Comparison of ENCODE assay signal across 10 cellular contexts in genomic region chr7:37901890-37902524, GRCh38. TPM values are rescaled to one million over a fixed set of nuclear protein-coding genes. Genes with fewer than 3 reads are reported as not detected.
DNase-seq lines count a peak whose midpoint lies in the region; ATAC-seq and TF ChIP-seq lines count a peak whose summit lies in the region.
"Had no signal": no experiment of that assay in that cellular context is flagged by ENCODE, and none has a peak within 500 bp of the region (broad histone marks: within the 10 kb centered on the region; RNA-seq: fewer than 3 reads in every experiment).

No MANE protein-coding gene starts in this region.

- intact Hi-C loops in ovary (cut with DNase I): loop anchor here in 3 of 4 donors (2.0 to 5.0 kb wide), 3 partner anchors 319 to 321 kb away; no protein-coding TSS in a partner anchor

- DNase-seq in GM23338 (ENCODE audit: low spot score) (no peak), SHP77 treated with DMSO at 0.1 percent for 48 hours (lab: John Stamatoyannopoulos, UW) (peak; percentile 52), fibroblast of pulmonary artery (ENCODE audit: low read depth) (peak; percentile 65), ovary (no peak), H9 (no peak), NCI-H2196 treated with DMSO at 0.1 percent for 48 hours (lab: John Stamatoyannopoulos, UW; ENCODE audit: unreplicated experiment) (no peak)
- DNase-seq in stimulated activated CD4-positive, alpha-beta T cell treated with anti-CD3 and anti-CD28 coated beads, Interleukin-4, amount 100 ng/mL, for 4 hours: no peak
- DNase-seq: activated naive CD8-positive, alpha-beta T cell treated with anti-CD3 and anti-CD28 coated beads for 36 hours had no signal

- H3K4me2 ChIP-seq in GM23338: no peak overlapping the region
- H3K4me2 ChIP-seq in H9 (ENCODE audit: insufficient read depth, insufficient read length, low read length): no peak overlapping the region

- H3K27ac ChIP-seq in GM23338 (ENCODE audit: low read depth): no peak overlapping the region
- H3K27ac ChIP-seq in ovary: peak overlapping the region; percentile 17 to 57
- H3K27ac ChIP-seq in H9 (ENCODE audit: insufficient read length, low read depth, low read length): no peak overlapping the region
- H3K27ac ChIP-seq: suprapubic skin had no signal

- H3K9me3 ChIP-seq in ovary (no peaks in the 10 kb centered on the region), H9 (ENCODE audit: control insufficient read depth, low read depth, low read length) (no peaks in the 10 kb centered on the region)
- H3K9me3 ChIP-seq: suprapubic skin had no signal

- H2AFZ ChIP-seq in GM23338 (peak overlapping the region; percentile 69), H9 (ENCODE audit: low read length) (no peak overlapping the region)

- H2BK20ac ChIP-seq in H9 (ENCODE audit: low read depth, low read length, poor library complexity, severe bottlenecking): no peak overlapping the region

- TF ChIP-seq EP300 in ovary (IDR thresholded peaks at IDR 0.05): no peak

- H3K4me1 ChIP-seq in GM23338 (ENCODE audit: insufficient read depth): 0 out of 2 replicates have a peak, but pooled peaks cover 3% of the 10 kb centered on the region
- H3K4me1 ChIP-seq in ovary (ENCODE audit: insufficient read depth): peaks cover 2% of the 10 kb centered on the region
- H3K4me1 ChIP-seq in H9 (ENCODE audit: insufficient read depth, low read length): no peaks in the 10 kb centered on the region
- H3K4me1 ChIP-seq: suprapubic skin had no signal

- H3T11ph ChIP-seq in H9 (ENCODE audit: low read length): no peak overlapping the region

- no peaks in the 10 kb centered on the region for H3K27me3 ChIP-seq in GM23338 (ENCODE audit: insufficient read depth)
- no peaks in the 10 kb centered on the region for H3K27me3 ChIP-seq in ovary
- no peaks in the 10 kb centered on the region for H3K27me3 ChIP-seq in H9 (ENCODE audit: insufficient read depth, low read length)
- H3K27me3 ChIP-seq: suprapubic skin had no signal

- H3K23ac ChIP-seq in H9 (ENCODE audit: insufficient read length, low read depth, low read length): no peak overlapping the region

- H4K8ac ChIP-seq in H9 (replicated peaks; ENCODE audit: insufficient read length, low read depth, low read length): no peak overlapping the region

- H3K36me3 Mint-ChIP-seq in GM23338 (ENCODE audit: low read depth) (no peaks in the 10 kb centered on the region), H9 (ENCODE audit: insufficient read depth in 1 of 3, low read depth in 3 of 3) (no peaks in the 10 kb centered on the region)
- H3K36me3 Mint-ChIP-seq: activated naive CD8-positive, alpha-beta T cell treated with anti-CD3 and anti-CD28 coated beads for 36 hours had no signal

- H3F3A ChIP-seq in GM23338 (replicated peaks; ENCODE audit: low read depth): no peaks in the 10 kb centered on the region

- no peak overlapping the region for H3K9ac ChIP-seq in H9 (ENCODE audit: extremely low read depth, insufficient read length, low read length)

- TF ChIP-seq CTCF in GM23338 (conservative IDR thresholded peaks at IDR 0.05; ENCODE audit: low read depth in 2 of 2) (no peak), fibroblast of pulmonary artery (IDR thresholded peaks at IDR 0.05; ENCODE audit: low read length, missing control alignments) (no peak), ovary (IDR thresholded peaks at IDR 0.05) (no peak), H9 (conservative IDR thresholded peaks at IDR 0.05) (no peak)

- H3K79me2 ChIP-seq in GM23338 (replicated peaks; ENCODE audit: insufficient read depth): no peaks in the 10 kb centered on the region
- no peaks in the 10 kb centered on the region for H3K79me2 ChIP-seq in H9 (ENCODE audit: insufficient read depth, low read length)

- no peak overlapping the region for H4K91ac ChIP-seq in H9 (ENCODE audit: insufficient read length, low read depth, low read length)

- H3K27me3 Mint-ChIP-seq in GM23338 (ENCODE audit: insufficient read depth, low read depth, poor library complexity) (no peaks in the 10 kb centered on the region), H9 (ENCODE audit: low read depth) (no peaks in the 10 kb centered on the region; the same call in none of the 2 replicates)

- TF ChIP-seq POLR2A in ovary (IDR thresholded peaks at IDR 0.05): no peak

- no peaks in the 10 kb centered on the region for H4K20me1 ChIP-seq in GM23338 (replicated peaks; ENCODE audit: insufficient read depth)
- no peaks in the 10 kb centered on the region for H4K20me1 ChIP-seq in H9 (ENCODE audit: control insufficient read depth, insufficient read depth, insufficient read length)

- H3K36me3 ChIP-seq in GM23338 (ENCODE audit: insufficient read depth) (no peaks in the 10 kb centered on the region), ovary (no peaks in the 10 kb centered on the region)
- H3K36me3 ChIP-seq: suprapubic skin had no signal

- H2BK5ac ChIP-seq in H9 (ENCODE audit: insufficient read length, low read length): no peak overlapping the region

- H2BK120ac ChIP-seq in H9 (ENCODE audit: low read depth, low read length, poor library complexity, severe bottlenecking): no peak overlapping the region

- H3K4ac ChIP-seq in H9 (ENCODE audit: low read depth, low read length): no peak overlapping the region

- no peak overlapping the region for H4K5ac ChIP-seq in H9 (ENCODE audit: insufficient read length, low read depth, low read length)

- no peak overlapping the region for H3K14ac ChIP-seq in H9 (ENCODE audit: insufficient read depth, low read length)

- no peaks in the 10 kb centered on the region for H3K9me2 ChIP-seq in GM23338 (ENCODE audit: insufficient read depth)

- no peak overlapping the region for H3K18ac ChIP-seq in H9 (ENCODE audit: insufficient read length, low read depth, low read length)

- H3K4me3 ChIP-seq in GM23338: no peak overlapping the region
- no peak overlapping the region for H3K4me3 ChIP-seq in fibroblast of pulmonary artery (replicated peaks; ENCODE audit: low read depth, low read length)
- H3K4me3 ChIP-seq in ovary: no peak overlapping the region
- H3K4me3 ChIP-seq: suprapubic skin had no signal

- H2AK5ac ChIP-seq in H9 (ENCODE audit: insufficient read length, low read length): no peak overlapping the region

- H3K9me3 Mint-ChIP-seq in GM23338: no peaks in the 10 kb centered on the region
- peaks cover 0 to 2% of the 10 kb centered on the region in 2 experiments; a peak in 1 of 5 replicates for H3K9me3 Mint-ChIP-seq in H9
- H3K9me3 Mint-ChIP-seq: activated naive CD8-positive, alpha-beta T cell treated with anti-CD3 and anti-CD28 coated beads for 36 hours had no signal

- ATAC-seq in GM23338 (no peak), HG02610 (IDR thresholded peaks at IDR 0.05; ENCODE audit: unreplicated experiment) (no peak)

- H3K27ac Mint-ChIP-seq in GM23338 (peak overlapping the region; percentile 25; the same call in 1 of the 2 replicates), H9 (no peak overlapping the region)
- H3K27ac Mint-ChIP-seq: activated naive CD8-positive, alpha-beta T cell treated with anti-CD3 and anti-CD28 coated beads for 36 hours had no signal

- H3K23me2 ChIP-seq in H9 (ENCODE audit: insufficient read length, low read depth, low read length, poor library complexity, severe bottlenecking): no peaks in the 10 kb centered on the region

- H2BK15ac ChIP-seq in H9 (ENCODE audit: low read depth, low read length): no peak overlapping the region

- no peaks in the 10 kb centered on the region for H3K79me1 ChIP-seq in H9 (ENCODE audit: insufficient read depth, low read depth, low read length, poor library complexity, severe bottlenecking)

- no peak overlapping the region for H2BK12ac ChIP-seq in H9 (ENCODE audit: insufficient read length, low read depth, low read length)

- no peaks in the 10 kb centered on the region; the same call in 2 of the 3 replicates for H3K4me1 Mint-ChIP-seq in GM23338
- 0 out of 4 replicates have a peak, but pooled peaks cover 0 to 2% of the 10 kb centered on the region in 2 experiments for H3K4me1 Mint-ChIP-seq in H9

- 97 to 98% (median 97%) methylated on average over 2 of the region's 2 CpGs for WGBS in ovary, 3 donors
- no CpG with 5 or more reads among the region's 2 CpGs for WGBS in H9 (ENCODE audit: extremely low coverage, insufficient read length, low lambda C conversion rate)

- no peak overlapping the region for H3K56ac ChIP-seq in H9 (ENCODE audit: insufficient read length, low read depth, low read length)

- H3K4me3 Mint-ChIP-seq in GM23338 (no peak overlapping the region), H9 (no peak overlapping the region)
- H3K4me3 Mint-ChIP-seq: activated naive CD8-positive, alpha-beta T cell treated with anti-CD3 and anti-CD28 coated beads for 36 hours had no signal

RNA-seq across cellular contexts. Expression of gene SFRP4, which starts 14.6 kb away (rescaled TPM):
- total RNA-seq in GM23338 (2014; rRNA removed; shearing (Covaris generic)): not detected in 2 replicates
- polyA plus RNA-seq in GM23338 (2016; fragmentation: Nextera tagmentation; extraction: Ambion mirVana) (not detected in 2 replicates), ovary (100 to 1,000 TPM in 1 of 2 donors, 10 to 100 TPM in 1; 81.5 to 146 TPM)
- total RNA-seq in ovary (100 to 1,000 TPM in 1 of 7 donors, 10 to 100 TPM in 6; 42.3 to 121 (median 52.9) TPM), H9 (2021) (not detected in 2 replicates)
- total RNA-seq: activated naive CD8-positive, alpha-beta T cell treated with anti-CD3 and anti-CD28 coated beads for 36 hours had no signal

RNA-seq across cellular contexts. Expression of gene EPDR1, which starts 18.4 kb away (rescaled TPM):
- total RNA-seq in GM23338 (2014; rRNA removed; shearing (Covaris generic)): 9.5 and 13.8 TPM in 2 replicates
- polyA plus RNA-seq in GM23338 (2016; fragmentation: Nextera tagmentation; extraction: Ambion mirVana): 3.6 and 4.4 TPM in 2 replicates
- 10 to 100 TPM; 20.6 to 44.4 (median 35.7) TPM for total RNA-seq in ovary
- 10 to 100 TPM; 26.8 to 73.7 TPM for polyA plus RNA-seq in ovary
- total RNA-seq in H9 (2021): 5.3 and 6.1 TPM in 2 replicates

RNA-seq across cellular contexts. Expression of gene NME8, which starts 53.6 kb away (rescaled TPM):
- total RNA-seq in GM23338 (2014; rRNA removed; shearing (Covaris generic)): 0.14 TPM in 1 of 2 replicates, not detected in the other
- 0.83 and 1.3 TPM in 2 replicates for polyA plus RNA-seq in GM23338 (2016; fragmentation: Nextera tagmentation; extraction: Ambion mirVana)
- not detected for total RNA-seq in ovary
- polyA plus RNA-seq in ovary: not detected
- total RNA-seq in H9 (2021): 0.33 TPM in 1 of 2 replicates, not detected in the other
- total RNA-seq: activated naive CD8-positive, alpha-beta T cell treated with anti-CD3 and anti-CD28 coated beads for 36 hours had no signal

Comparison
In these comparisons a context has a peak if more than half of its experiments do, and no peak if none do; other contexts are left out.
1. DNase-seq: peak in SHP77 treated with DMSO at 0.1 percent for 48 hours (single experiment) and fibroblast of pulmonary artery (single experiment); none in GM23338 (single experiment), ovary (0 of 5), stimulated activated CD4-positive, alpha-beta T cell treated with anti-CD3 and anti-CD28 coated beads, Interleukin-4, amount 100 ng/mL, for 4 hours (0 of 2), H9 (single experiment) and NCI-H2196 treated with DMSO at 0.1 percent for 48 hours (single experiment).
2. H3K27ac ChIP-seq: peak in ovary (2 of 2); none in GM23338 (single experiment) and H9 (single experiment).
3. RNA of gene SFRP4, which starts 14.6 kb away (total RNA-seq): 42.3 to 121 TPM in ovary; not detected in GM23338 and not detected in H9; every median in the first group is over 10 times any median in the second.